10 cellular contexts compared by ENCODE assay signal in genomic region chr11:66384316-66384715, GRCh38. TPM values are rescaled to one million over a fixed set of nuclear protein-coding genes. Genes with fewer than 3 reads are reported as not detected.
"Had no signal": no experiment of that assay in that cellular context is flagged by ENCODE, and none has a peak within 500 bp of the region (broad histone marks: within the 10 kb centered on the region; RNA-seq: fewer than 3 reads in every experiment).

No MANE protein-coding gene starts in this region.

RNA-seq across cellular contexts. Expression of gene NPAS4, which starts 36.5 kb away (rescaled TPM):
- total RNA-seq: M059J, NCI-H460, OCI-LY7, PC-9, Right ventricle myocardium inferior, RPMI7951, SJCRH30, SK-MEL-5, T-cell, T-helper 17 cell had no signal
